Comparison of ENCODE assay signal across 24 cellular contexts in the genomic region with DNA sequence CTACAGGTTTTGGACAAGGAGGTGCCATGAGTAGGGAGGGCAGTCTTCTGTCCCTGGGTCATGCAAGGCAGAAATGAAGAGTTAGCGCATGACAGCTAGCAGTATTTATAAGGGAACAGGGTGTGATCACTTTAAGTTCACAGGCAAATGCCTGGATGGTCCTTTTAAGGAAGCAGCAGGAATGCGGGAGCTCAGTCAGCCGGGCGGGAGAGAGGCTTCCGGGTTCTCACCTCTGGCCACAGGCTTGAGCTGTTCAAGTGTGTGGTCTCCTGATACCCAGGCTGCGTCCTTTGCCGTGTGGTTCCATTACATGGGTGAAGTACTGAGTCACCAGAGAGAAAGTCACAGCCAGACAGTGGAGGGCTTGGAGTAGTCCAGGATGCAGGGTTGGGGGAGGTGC.
DNase-seq lines count a peak whose midpoint lies in the region; ATAC-seq, FAIRE-seq and TF ChIP-seq lines count a peak whose summit lies in the region.
"Had no signal": no experiment of that assay in that cellular context is flagged by ENCODE, and none has a peak within 500 bp of the region (broad histone marks: within the 10 kb centered on the region; RNA-seq: fewer than 3 reads in every experiment).

No MANE protein-coding gene starts in this region.

- no peak overlapping the region for H3K9ac ChIP-seq in kidney (ENCODE audit: low read length in 2 of 2)
- H3K9ac ChIP-seq: parathyroid adenoma had no signal

- intact Hi-C loops in kidney (cut with DNase I) (no loop called here), upper lobe of right lung (cut with DNase I) (no loop called here)

- DNase-seq in RCC 7860 (ENCODE audit: low spot score), result peak; percentile 84
- DNase-seq in brain microvascular endothelial cell, result peak; percentile 60
- peak; percentile 48 for DNase-seq in kidney
- no peak for DNase-seq in upper lobe of right lung
- DNase-seq in dedifferentiated amniotic fluid mesenchymal stem cell (ENCODE audit: extremely low spot score), result no peak
- no peak for DNase-seq in NCI-H1092 treated with DMSO at 0.1 percent for 48 hours (lab: John Stamatoyannopoulos, UW)
- no peak for DNase-seq in GM10248 (ENCODE audit: extremely low spot score)
- DNase-seq: activated CD4-positive, alpha-beta T cell treated with anti-CD3 and anti-CD28 coated beads for 36 hours; activated CD8-positive, alpha-beta memory T cell treated with anti-CD3 and anti-CD28 coated beads for 24 hours; activated naive CD4-positive, alpha-beta T cell treated with anti-CD3 and anti-CD28 coated beads for 36 hours; activated T-cell treated with anti-CD3 and anti-CD28 coated beads, Interleukin-2, amount 50 U/mL, for 48 hours; aorta; DMS79 treated with DMSO at 0.1 percent for 48 hours; left ventricle myocardium superior; NCI-H1417 treated with DMSO at 0.1 percent for 48 hours; NCI-H446; SIG-M5; stimulated activated CD4-positive, alpha-beta T cell treated with anti-CD3 and anti-CD28 coated beads, Interleukin-1b, Interleukin-23, amount 100 ng/mL, for 48 hours; T-cell had no signal

- TF ChIP-seq CTCF in brain microvascular endothelial cell (IDR thresholded peaks at IDR 0.05; ENCODE audit: low read depth, low read length, missing control alignments), result no peak
- TF ChIP-seq CTCF in kidney (IDR thresholded peaks at IDR 0.05; ENCODE audit: borderline replicate concordance, extremely low read depth, insufficient read depth), result no peak
- no peak for TF ChIP-seq CTCF in upper lobe of right lung (IDR thresholded peaks at IDR 0.05)
- TF ChIP-seq CTCF in GM10248 (IDR thresholded peaks at IDR 0.05; ENCODE audit: control extremely low read depth, extremely low read depth, low read depth, missing control alignments), result no peak

- no peak overlapping the region for H3K4me3 ChIP-seq in brain microvascular endothelial cell (ENCODE audit: low read depth, low read length)
- no peak overlapping the region for H3K4me3 ChIP-seq in kidney (ENCODE audit: low read length in 2 of 2)
- no peak overlapping the region for H3K4me3 ChIP-seq in upper lobe of right lung
- H3K4me3 ChIP-seq: coronary artery, suprapubic skin had no signal

- H3K36me3 ChIP-seq in brain microvascular endothelial cell (replicated peaks), result peaks cover 63% of the 10 kb centered on the region
- peaks cover 28 to 49% of the 10 kb centered on the region in 2 donors for H3K36me3 ChIP-seq in kidney (ENCODE audit: control insufficient read depth in 1 of 2, insufficient read depth in 2 of 2, low read length in 2 of 2)
- H3K36me3 ChIP-seq in upper lobe of right lung, result peaks cover 38% of the 10 kb centered on the region

- no peaks in the 10 kb centered on the region for H3K27me3 ChIP-seq in brain microvascular endothelial cell (replicated peaks)
- H3K27me3 ChIP-seq in upper lobe of right lung, result no peaks in the 10 kb centered on the region
- H3K27me3 ChIP-seq: suprapubic skin had no signal

- H3K9me3 ChIP-seq in kidney (ENCODE audit: control insufficient read depth in 1 of 2, low read length in 2 of 2) (no peaks in the 10 kb centered on the region), upper lobe of right lung (no peaks in the 10 kb centered on the region)
- H3K9me3 ChIP-seq: suprapubic skin had no signal

- ATAC-seq in upper lobe of right lung, result peak; percentile 16
- ATAC-seq: activated CD4-positive, alpha-beta T cell treated with anti-CD3 and anti-CD28 coated beads for 36 hours; left ventricle myocardium superior; T-cell had no signal

- peak; percentile 73 for FAIRE-seq in RCC 7860 (lab: Jason Lieb, UNC)
- FAIRE-seq in kidney (lab: Jason Lieb, UNC), result no peak
- FAIRE-seq: H1, TTC549 had no signal

- CTCF ChIA-PET in GM10248 (lab: Yijun Ruan, JAX), result interaction anchor here (0.8 to 13.3 kb wide), 3 partner anchors 8 to 158 kb away, joined by 3 to 229 read pairs (median 4); a partner anchor contains a TSS

- POLR2A ChIA-PET in GM10248 (lab: Yijun Ruan, JAX), result no interaction called here

- H3K27ac ChIP-seq in brain microvascular endothelial cell (peak overlapping the region; percentile 1), kidney (ENCODE audit: low read depth in 2 of 2, low read length in 2 of 2) (no peak overlapping the region), upper lobe of right lung (no peak overlapping the region)
- H3K27ac ChIP-seq: parathyroid adenoma, suprapubic skin had no signal

- H3K4me1 ChIP-seq in kidney (ENCODE audit: control insufficient read depth in 1 of 2, insufficient read depth in 1 of 2, low read depth in 1 of 2, low read length in 2 of 2) (peaks cover 3 to 13% of the 10 kb centered on the region in 2 donors), upper lobe of right lung (peaks cover 16% of the 10 kb centered on the region)
- H3K4me1 ChIP-seq: parathyroid adenoma had no signal

- in situ Hi-C loops in brain microvascular endothelial cell (cut with HindIII; ENCODE audit: low pct_ligation_motif_present, low sequenced_read_pairs), result no loop called here

Comparison
In these comparisons a context has a peak if more than half of its experiments do, and no peak if none do; other contexts are left out.
1. DNase-seq: peak in RCC 7860 (single experiment), brain microvascular endothelial cell (single experiment) and kidney (single experiment); none in upper lobe of right lung (single experiment), dedifferentiated amniotic fluid mesenchymal stem cell (single experiment), NCI-H1092 treated with DMSO at 0.1 percent for 48 hours (single experiment) and GM10248 (single experiment).